In the genomic region with DNA sequence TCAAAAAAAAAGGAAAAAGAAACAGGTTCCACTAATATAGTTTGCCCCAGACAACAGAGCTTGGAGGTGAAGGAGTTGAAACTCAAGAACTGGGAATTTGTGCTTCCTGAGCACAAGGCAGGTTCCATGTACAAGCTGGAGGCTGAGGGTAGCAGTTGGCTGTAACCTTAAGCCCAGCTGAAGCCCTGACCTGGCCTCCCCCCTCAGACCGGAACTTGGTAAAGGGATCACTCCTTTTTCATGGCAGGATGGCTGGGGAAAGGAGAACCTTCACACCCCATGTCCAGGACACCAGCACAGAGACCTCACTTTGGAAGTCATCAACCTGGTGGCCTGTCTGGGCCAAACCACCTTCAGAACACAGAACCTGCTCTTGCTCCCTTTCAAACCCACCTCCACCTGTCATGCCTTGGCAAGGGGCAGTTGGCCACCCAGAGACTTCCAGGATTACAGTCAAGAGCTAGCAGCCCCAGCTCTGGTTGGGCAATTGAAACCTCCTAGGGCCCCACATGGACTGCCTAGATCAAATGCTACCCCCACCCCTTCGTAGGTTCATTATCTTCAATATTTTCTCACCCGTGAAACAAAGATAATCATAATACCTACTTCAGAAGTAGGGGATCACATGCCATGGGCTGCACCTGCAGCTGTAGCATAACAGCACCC, we compare ENCODE assay signal across 16 cellular contexts. TPM values are rescaled to one million over a fixed set of nuclear protein-coding genes. Genes with fewer than 3 reads are reported as not detected.
DNase-seq lines count a peak whose midpoint lies in the region; ATAC-seq, FAIRE-seq and TF ChIP-seq lines count a peak whose summit lies in the region.
"Had no signal": no experiment of that assay in that cellular context is flagged by ENCODE, and none has a peak within 500 bp of the region (broad histone marks: within the 10 kb centered on the region; RNA-seq: fewer than 3 reads in every experiment).

No MANE protein-coding gene starts in this region.

- H3K4me3 Mint-ChIP-seq in MCF 10A (ENCODE audit: unreplicated experiment) (no peak overlapping the region), type B pancreatic cell (peak overlapping the region; percentile 1)

- DNase-seq in MCF 10A (ENCODE audit: unreplicated experiment): no peak
- no peak for DNase-seq in breast epithelium (ENCODE audit: low spot score in 2 of 2)
- peak in 1 of 4 experiments; percentile 40 for DNase-seq in K562 (ENCODE audit: extremely low read depth in 1 of 4, low spot score in 3 of 4)
- no peak for DNase-seq in type B pancreatic cell (ENCODE audit: extremely low spot score, unreplicated experiment)
- DNase-seq in inferior parietal cortex (ENCODE audit: extremely low spot score): no peak
- no peak for DNase-seq in cerebellum (ENCODE audit: low spot score)
- DNase-seq: AML-193, esophagus squamous epithelium, GF-D8, NCI-H1105 treated with DMSO at 0.1 percent for 48 hours, NCI-H524, pancreas, SIG-M5, WERI-Rb-1 had no signal

- no peaks in the 10 kb centered on the region for H3K27me3 Mint-ChIP-seq in MCF 10A (ENCODE audit: insufficient read depth, unreplicated experiment)
- peaks cover 5% of the 10 kb centered on the region for H3K27me3 Mint-ChIP-seq in type B pancreatic cell

- peaks cover 16% of the 10 kb centered on the region for H3K79me2 ChIP-seq in OCI-LY1 (ENCODE audit: insufficient read depth, low read length)
- H3K79me2 ChIP-seq in K562 (ENCODE audit: control insufficient read depth, insufficient read depth, low read length): peaks cover 37% of the 10 kb centered on the region

- TF ChIP-seq CTCF in MCF 10A (IDR thresholded peaks at IDR 0.05; ENCODE audit: unreplicated experiment): no peak
- no peak for TF ChIP-seq CTCF in breast epithelium (IDR thresholded peaks at IDR 0.05)
- TF ChIP-seq CTCF in OCI-LY1 (IDR thresholded peaks at IDR 0.05; ENCODE audit: low read length): no peak
- no peak for TF ChIP-seq CTCF in K562 (IDR thresholded peaks at IDR 0.05 in 2 of 3, conservative IDR thresholded peaks at IDR 0.05 in 1 of 3; ENCODE audit: insufficient read depth in 2 of 3, low read depth in 1 of 3, low read length in 3 of 3)
- TF ChIP-seq CTCF in type B pancreatic cell (conservative IDR thresholded peaks at IDR 0.05): no peak

- H3K9me3 ChIP-seq in breast epithelium (no peaks in the 10 kb centered on the region), OCI-LY1 (ENCODE audit: low read length) (no peaks in the 10 kb centered on the region), K562 (replicated peaks; ENCODE audit: control insufficient read depth, insufficient read depth, low read depth, low read length) (0 out of 2 replicates have a peak, but pooled peaks cover 3% of the 10 kb centered on the region)
- H3K9me3 ChIP-seq: esophagus squamous epithelium, pancreas had no signal

- BruUV-seq in MCF 10A (replicated peaks; lab: Mats Ljungman, UMichigan) (TSS peak; percentile 29), K562 (replicated peaks; lab: Mats Ljungman, UMichigan) (no TSS peak)

- H3K4me3 ChIP-seq in breast epithelium (no peak overlapping the region), OCI-LY1 (ENCODE audit: low read depth, low read length, poor library complexity, severe bottlenecking) (no peak overlapping the region), K562 (no peak overlapping the region)
- H3K4me3 ChIP-seq: esophagus squamous epithelium, pancreas had no signal

- intact Hi-C loops in MCF 10A (cut with micrococcal nuclease) (no loop called here), breast epithelium (cut with DNase I; ENCODE audit: low total_unique reads) (no loop called here), K562 (cut with micrococcal nuclease) (no loop called here)

- H3K27ac ChIP-seq in breast epithelium (no peak overlapping the region), OCI-LY1 (ENCODE audit: low read depth, low read length, poor library complexity, severe bottlenecking) (no peak overlapping the region), K562 (ENCODE audit: extremely low read depth, low read depth, low read length) (peak overlapping the region; percentile 74)
- H3K27ac ChIP-seq: esophagus squamous epithelium, pancreas, WERI-Rb-1 had no signal

- FAIRE-seq in K562 (lab: Jason Lieb, UNC): peak; percentile 23
- FAIRE-seq: pancreas had no signal

- no peaks in the 10 kb centered on the region for H3K36me3 ChIP-seq in breast epithelium
- H3K36me3 ChIP-seq in OCI-LY1 (ENCODE audit: insufficient read depth, low read length): peaks cover 44% of the 10 kb centered on the region
- H3K36me3 ChIP-seq in K562 (ENCODE audit: control insufficient read depth, insufficient read depth, low read length): peaks cover 47% of the 10 kb centered on the region

- CTCF ChIA-PET in MCF 10A (lab: Yijun Ruan, JAX) (interaction anchor here (0.6 to 3.0 kb wide), 4 partner anchors 9 to 153 kb away, joined by 3 to 12 read pairs (median 4); a partner anchor contains a TSS), K562 (lab: Yijun Ruan, JAX; ENCODE audit: low intra/inter-chr PET ratio) (no interaction called here)

- H3K9ac ChIP-seq in OCI-LY1 (ENCODE audit: low read length) (no peak overlapping the region), K562 (ENCODE audit: insufficient read depth in 1 of 2, low read depth in 2 of 2, low read length in 2 of 2) (peak overlapping the region; percentile 46 to 74; a peak in 3 of 4 replicates)

- H3F3A ChIP-seq in OCI-LY1 (ENCODE audit: insufficient read depth, low read length): 0 out of 2 replicates have a peak, but pooled peaks cover 5% of the 10 kb centered on the region

- peak overlapping the region; percentile 35 for H3K27ac Mint-ChIP-seq in MCF 10A (ENCODE audit: low read depth, unreplicated experiment)
- no peak overlapping the region for H3K27ac Mint-ChIP-seq in type B pancreatic cell

- H3K27me3 ChIP-seq in breast epithelium (no peaks in the 10 kb centered on the region), OCI-LY1 (ENCODE audit: insufficient read depth, low read length) (no peaks in the 10 kb centered on the region), K562 (ENCODE audit: control insufficient read depth in 2 of 2, insufficient read depth in 2 of 2, low read length in 2 of 2) (no peaks in the 10 kb centered on the region)
- H3K27me3 ChIP-seq: esophagus squamous epithelium, pancreas had no signal

- no peak overlapping the region for H2AFZ ChIP-seq in OCI-LY1 (ENCODE audit: low read length)
- H2AFZ ChIP-seq in K562 (ENCODE audit: low read depth, low read length): no peak overlapping the region

- peak overlapping the region; percentile 18; the same call in 1 of the 2 replicates for H3K4me2 ChIP-seq in OCI-LY1 (ENCODE audit: low read length)
- H3K4me2 ChIP-seq in K562 (ENCODE audit: insufficient read depth, low read length): peak overlapping the region; percentile 52

- H3K4me1 Mint-ChIP-seq in MCF 10A (ENCODE audit: insufficient read depth, unreplicated experiment) (peaks cover 6% of the 10 kb centered on the region), type B pancreatic cell (ENCODE audit: unreplicated experiment) (peaks cover 16% of the 10 kb centered on the region)

- no peaks in the 10 kb centered on the region for H3K9me2 ChIP-seq in OCI-LY1 (ENCODE audit: low read depth, low read length)

- TF ChIP-seq POLR2A in breast epithelium (IDR thresholded peaks at IDR 0.05) (no peak), K562 (conservative IDR thresholded peaks at IDR 0.05) (no peak)

- no peak for TF ChIP-seq EP300 in K562 (IDR thresholded peaks at IDR 0.05; ENCODE audit: low read length)

- 43% methylated on average over 3 of the region's 3 CpGs for WGBS in K562 (ENCODE audit: insufficient coverage, low coverage, missing lambda C conversion rate)

- TF ChIP-seq RAD21 in K562 (CRISPR knock-in tag; conservative IDR thresholded peaks at IDR 0.05 in 1 of 2, IDR thresholded peaks at IDR 0.05 in 1 of 2): no peak

- H3K36me3 Mint-ChIP-seq in MCF 10A (ENCODE audit: insufficient read depth, unreplicated experiment) (peaks cover 58% of the 10 kb centered on the region), type B pancreatic cell (peaks cover 21% of the 10 kb centered on the region)

- H4K20me1 ChIP-seq in OCI-LY1 (ENCODE audit: insufficient read depth, low read length) (no peaks in the 10 kb centered on the region), K562 (replicated peaks; ENCODE audit: control insufficient read depth, insufficient read depth, low read length) (peaks cover 6% of the 10 kb centered on the region; the same call in 1 of the 2 replicates)

- H3K9me3 Mint-ChIP-seq in MCF 10A (ENCODE audit: unreplicated experiment): no peaks in the 10 kb centered on the region
- H3K9me3 Mint-ChIP-seq in type B pancreatic cell: no peaks in the 10 kb centered on the region

- POLR2A ChIA-PET in MCF 10A (lab: Yijun Ruan, JAX): interaction anchor here (0.6 to 2.9 kb wide), 10 partner anchors 9 to 1670 kb away, joined by 3 to 30 read pairs (median 4); a partner anchor contains a TSS
- POLR2A ChIA-PET in K562 (lab: Yijun Ruan, JAX): interaction anchor here (0.6 to 6.0 kb wide), 11 partner anchors 9 to 456 kb away, joined by 3 to 105 read pairs (median 4); a partner anchor contains a TSS

- H3K9me1 ChIP-seq in K562 (ENCODE audit: control insufficient read depth, insufficient read depth, low read length): no peaks in the 10 kb centered on the region

- H3K4me1 ChIP-seq in breast epithelium: peaks cover 0 to 12% of the 10 kb centered on the region in 2 donors
- peaks cover 29% of the 10 kb centered on the region for H3K4me1 ChIP-seq in OCI-LY1 (ENCODE audit: insufficient read depth, low read length, severe bottlenecking)
- H3K4me1 ChIP-seq in K562 (replicated peaks in 1 of 2; ENCODE audit: control insufficient read depth in 2 of 2, insufficient read depth in 2 of 2, low read length in 2 of 2): peaks cover 25 to 42% of the 10 kb centered on the region in 2 experiments

- in situ Hi-C loops in K562 (cut with MboI): no loop called here

- ATAC-seq in K562 (peak; percentile 26), GM18870 (IDR thresholded peaks at IDR 0.05; ENCODE audit: unreplicated experiment) (no peak)
- ATAC-seq: pancreas had no signal

RNA-seq across cellular contexts. Expression of a gene that starts 3.5 kb away (rescaled TPM):
- total RNA-seq in MCF 10A (2022) (1,551 and 1,602 TPM in 2 replicates), breast epithelium (1,000 to 10,000 TPM; 1,890 to 2,530 (median 2,229) TPM), K562 (2014; rRNA removed) (1,104 and 1,143 TPM in 2 replicates), K562 (2014; rRNA removed; fragmentation: Illumina TruSeq; extraction: Trizol) (811 and 895 TPM in 2 replicates), K562 (2015; rRNA removed; fragmentation: Illumina TruSeq; extraction: Trizol) (1,065 and 1,147 TPM in 2 replicates), K562 (2021) (917 and 1,045 TPM in 2 replicates), type B pancreatic cell (ENCODE audit: low replicate concordance) (1,439 and 1,690 TPM in 2 replicates), cerebellum (334 TPM)
- 184 and 350 TPM in 2 replicates for total RNA-seq in K562 (2011; cell fraction: chromatin; rRNA removed; ENCODE audit: low replicate concordance)
- total RNA-seq in K562 (2011; cell fraction: nucleolus; rRNA removed): 475 and 490 TPM in 2 replicates
- total RNA-seq in K562 (2011; cell fraction: nucleoplasm; rRNA removed): 538 and 894 TPM in 2 replicates
- polyA plus RNA-seq in K562 (2011; rRNA removed) (1,156 and 1,373 TPM in 2 replicates), K562 (2014; fragmentation: Illumina TruSeq; extraction: Trizol) (1,281 and 1,602 TPM in 2 replicates), K562 (2014; fragmentation: Nextera tagmentation; extraction: Ambion mirVana) (100 to 1,000 TPM; 568 to 871 TPM), K562 (2014; rRNA removed) (1,326 and 1,475 TPM in 2 replicates)
- polyA plus RNA-seq in K562 (2011; cell fraction: cytosol; rRNA removed): 2,082 and 2,495 TPM in 2 replicates
- 709 and 859 TPM in 2 replicates for polyA plus RNA-seq in K562 (2011; cell fraction: nucleus; rRNA removed)
- polyA plus RNA-seq in K562 (2012): 1,411 and 1,997 TPM in 2 replicates
- polyA minus RNA-seq in K562 (2011; rRNA and poly(A)+ RNA removed): 954 and 1,034 TPM in 2 replicates
- polyA minus RNA-seq in K562 (2011; cell fraction: cytosol; rRNA and poly(A)+ RNA removed): 628 and 690 TPM in 2 replicates
- polyA minus RNA-seq in K562 (2011; cell fraction: nucleus; rRNA and poly(A)+ RNA removed): 177 and 303 TPM in 2 replicates

RNA-seq across cellular contexts. Expression of a gene that starts 8.8 kb away (rescaled TPM):
- total RNA-seq in MCF 10A (2022): 109 and 164 TPM in 2 replicates
- total RNA-seq in breast epithelium: 10 to 100 TPM; 40.0 to 49.2 (median 46.4) TPM
- total RNA-seq in K562 (2011; cell fraction: chromatin; rRNA removed; ENCODE audit: low replicate concordance): 84.3 and 247 TPM in 2 replicates
- 195 and 196 TPM in 2 replicates for total RNA-seq in K562 (2011; cell fraction: nucleolus; rRNA removed)
- total RNA-seq in K562 (2011; cell fraction: nucleoplasm; rRNA removed): 130 and 134 TPM in 2 replicates
- 118 and 179 TPM in 2 replicates for total RNA-seq in K562 (2014; rRNA removed)
- 44.6 and 70.7 TPM in 2 replicates for total RNA-seq in K562 (2014; rRNA removed; fragmentation: Illumina TruSeq; extraction: Trizol)
- total RNA-seq in K562 (2015; rRNA removed; fragmentation: Illumina TruSeq; extraction: Trizol): 93.2 and 96.9 TPM in 2 replicates
- total RNA-seq in K562 (2021): 134 and 138 TPM in 2 replicates
- 104 and 144 TPM in 2 replicates for polyA plus RNA-seq in K562 (2011; rRNA removed)
- polyA plus RNA-seq in K562 (2011; cell fraction: cytosol; rRNA removed): 184 and 389 TPM in 2 replicates
- polyA plus RNA-seq in K562 (2011; cell fraction: nucleus; rRNA removed): 211 and 337 TPM in 2 replicates
- polyA plus RNA-seq in K562 (2012): 145 and 205 TPM in 2 replicates
- polyA plus RNA-seq in K562 (2014; fragmentation: Illumina TruSeq; extraction: Trizol): 123 and 129 TPM in 2 replicates
- 100 to 1,000 TPM; 179 to 195 TPM for polyA plus RNA-seq in K562 (2014; fragmentation: Nextera tagmentation; extraction: Ambion mirVana)
- polyA plus RNA-seq in K562 (2014; rRNA removed): 128 and 136 TPM in 2 replicates
- polyA minus RNA-seq in K562 (2011; rRNA and poly(A)+ RNA removed): 63.4 and 90.9 TPM in 2 replicates
- 94.5 and 118 TPM in 2 replicates for polyA minus RNA-seq in K562 (2011; cell fraction: cytosol; rRNA and poly(A)+ RNA removed)
- polyA minus RNA-seq in K562 (2011; cell fraction: nucleus; rRNA and poly(A)+ RNA removed): 79.1 and 86.7 TPM in 2 replicates
- 54.2 and 55.9 TPM in 2 replicates for total RNA-seq in type B pancreatic cell (ENCODE audit: low replicate concordance)
- 8.0 TPM for total RNA-seq in cerebellum

RNA-seq across cellular contexts. Expression of a gene that starts 17.3 kb away (rescaled TPM):
- 4.0 and 8.1 TPM in 2 replicates for total RNA-seq in MCF 10A (2022)
- total RNA-seq in breast epithelium: 10 to 100 TPM; 16.1 to 32.6 (median 17.1) TPM
- total RNA-seq in K562 (2011; cell fraction: chromatin; rRNA removed; ENCODE audit: low replicate concordance): 1.7 and 7.0 TPM in 2 replicates
- 12.5 and 13.2 TPM in 2 replicates for total RNA-seq in K562 (2011; cell fraction: nucleolus; rRNA removed)
- 9.3 and 10.3 TPM in 2 replicates for total RNA-seq in K562 (2011; cell fraction: nucleoplasm; rRNA removed)
- total RNA-seq in K562 (2014; rRNA removed): 8.4 and 12.2 TPM in 2 replicates
- total RNA-seq in K562 (2014; rRNA removed; fragmentation: Illumina TruSeq; extraction: Trizol): 1.7 and 3.3 TPM in 2 replicates
- 7.7 and 8.3 TPM in 2 replicates for total RNA-seq in K562 (2015; rRNA removed; fragmentation: Illumina TruSeq; extraction: Trizol)
- total RNA-seq in K562 (2021): 9.4 and 10.6 TPM in 2 replicates
- 6.6 and 10.5 TPM in 2 replicates for polyA plus RNA-seq in K562 (2011; rRNA removed)
- polyA plus RNA-seq in K562 (2011; cell fraction: cytosol; rRNA removed): 20.3 and 55.0 TPM in 2 replicates
- polyA plus RNA-seq in K562 (2011; cell fraction: nucleus; rRNA removed): 5.8 and 7.5 TPM in 2 replicates
- 10.5 and 14.1 TPM in 2 replicates for polyA plus RNA-seq in K562 (2012)
- polyA plus RNA-seq in K562 (2014; fragmentation: Illumina TruSeq; extraction: Trizol): 7.1 and 8.4 TPM in 2 replicates
- polyA plus RNA-seq in K562 (2014; fragmentation: Nextera tagmentation; extraction: Ambion mirVana): 1 to 10 TPM in 1 of 2 experiments, under 1 TPM in 1; 0.90 to 2.0 TPM
- polyA plus RNA-seq in K562 (2014; rRNA removed): 9.6 and 14.0 TPM in 2 replicates
- 1.6 and 5.7 TPM in 2 replicates for polyA minus RNA-seq in K562 (2011; rRNA and poly(A)+ RNA removed)
- 4.3 and 7.0 TPM in 2 replicates for polyA minus RNA-seq in K562 (2011; cell fraction: cytosol; rRNA and poly(A)+ RNA removed)
- polyA minus RNA-seq in K562 (2011; cell fraction: nucleus; rRNA and poly(A)+ RNA removed): 0.54 and 0.78 TPM in 2 replicates
- 12.2 and 16.6 TPM in 2 replicates for total RNA-seq in type B pancreatic cell (ENCODE audit: low replicate concordance)
- 19.1 TPM for total RNA-seq in cerebellum

RNA-seq across cellular contexts. Expression of a gene that starts 18.3 kb away (rescaled TPM):
- 48.9 and 49.8 TPM in 2 replicates for total RNA-seq in MCF 10A (2022)
- 100 to 1,000 TPM in 1 of 3 donors, 10 to 100 TPM in 2; 62.3 to 122 (median 74.3) TPM for total RNA-seq in breast epithelium
- 33.5 and 88.4 TPM in 2 replicates for total RNA-seq in K562 (2011; cell fraction: chromatin; rRNA removed; ENCODE audit: low replicate concordance)
- 69.5 and 79.0 TPM in 2 replicates for total RNA-seq in K562 (2011; cell fraction: nucleolus; rRNA removed)
- total RNA-seq in K562 (2011; cell fraction: nucleoplasm; rRNA removed): 83.9 and 125 TPM in 2 replicates
- total RNA-seq in K562 (2014; rRNA removed): 46.5 and 78.4 TPM in 2 replicates
- total RNA-seq in K562 (2014; rRNA removed; fragmentation: Illumina TruSeq; extraction: Trizol): 27.4 and 28.3 TPM in 2 replicates
- 33.7 and 34.0 TPM in 2 replicates for total RNA-seq in K562 (2015; rRNA removed; fragmentation: Illumina TruSeq; extraction: Trizol)
- total RNA-seq in K562 (2021): 65.2 and 68.0 TPM in 2 replicates
- 107 and 114 TPM in 2 replicates for polyA plus RNA-seq in K562 (2011; rRNA removed)
- polyA plus RNA-seq in K562 (2011; cell fraction: cytosol; rRNA removed): 153 and 233 TPM in 2 replicates
- polyA plus RNA-seq in K562 (2011; cell fraction: nucleus; rRNA removed): 82.3 and 118 TPM in 2 replicates
- polyA plus RNA-seq in K562 (2012): 58.2 and 103 TPM in 2 replicates
- 72.2 and 86.5 TPM in 2 replicates for polyA plus RNA-seq in K562 (2014; fragmentation: Illumina TruSeq; extraction: Trizol)
- polyA plus RNA-seq in K562 (2014; fragmentation: Nextera tagmentation; extraction: Ambion mirVana): 10 to 100 TPM; 10.6 to 11.7 TPM
- polyA plus RNA-seq in K562 (2014; rRNA removed): 80.5 and 87.3 TPM in 2 replicates
- polyA minus RNA-seq in K562 (2011; rRNA and poly(A)+ RNA removed): 50.4 and 76.8 TPM in 2 replicates
- polyA minus RNA-seq in K562 (2011; cell fraction: cytosol; rRNA and poly(A)+ RNA removed): 38.9 and 39.4 TPM in 2 replicates
- 26.3 and 30.1 TPM in 2 replicates for polyA minus RNA-seq in K562 (2011; cell fraction: nucleus; rRNA and poly(A)+ RNA removed)
- total RNA-seq in type B pancreatic cell (ENCODE audit: low replicate concordance): 22.1 and 27.2 TPM in 2 replicates
- total RNA-seq in cerebellum: 3.9 TPM

RNA-seq across cellular contexts. Expression of a gene that starts 24.9 kb away (rescaled TPM):
- total RNA-seq in MCF 10A (2022) (26.4 TPM in 2 replicates), breast epithelium (10 to 100 TPM; 36.2 to 51.8 (median 51.2) TPM), K562 (2014; rRNA removed) (4.6 and 4.9 TPM in 2 replicates), K562 (2014; rRNA removed; fragmentation: Illumina TruSeq; extraction: Trizol) (0.73 and 0.93 TPM in 2 replicates), K562 (2015; rRNA removed; fragmentation: Illumina TruSeq; extraction: Trizol) (1.6 and 2.1 TPM in 2 replicates), K562 (2021) (4.7 and 5.7 TPM in 2 replicates), type B pancreatic cell (ENCODE audit: low replicate concordance) (74.8 and 91.9 TPM in 2 replicates), cerebellum (55.5 TPM)
- 3.7 and 14.0 TPM in 2 replicates for total RNA-seq in K562 (2011; cell fraction: chromatin; rRNA removed; ENCODE audit: low replicate concordance)
- 5.8 and 7.8 TPM in 2 replicates for total RNA-seq in K562 (2011; cell fraction: nucleolus; rRNA removed)
- total RNA-seq in K562 (2011; cell fraction: nucleoplasm; rRNA removed): 4.6 and 5.4 TPM in 2 replicates
- polyA plus RNA-seq in K562 (2011; rRNA removed) (3.1 and 5.5 TPM in 2 replicates), K562 (2014; fragmentation: Illumina TruSeq; extraction: Trizol) (2.6 and 4.7 TPM in 2 replicates), K562 (2014; fragmentation: Nextera tagmentation; extraction: Ambion mirVana) (under 1 TPM; 0.06 to 0.07 TPM), K562 (2014; rRNA removed) (5.8 and 6.4 TPM in 2 replicates)
- polyA plus RNA-seq in K562 (2011; cell fraction: cytosol; rRNA removed): 4.5 and 7.3 TPM in 2 replicates
- polyA plus RNA-seq in K562 (2011; cell fraction: nucleus; rRNA removed): 15.9 and 21.8 TPM in 2 replicates
- polyA plus RNA-seq in K562 (2012): 3.7 and 10.9 TPM in 2 replicates
- polyA minus RNA-seq in K562 (2011; rRNA and poly(A)+ RNA removed): 1.3 and 1.9 TPM in 2 replicates
- polyA minus RNA-seq in K562 (2011; cell fraction: cytosol; rRNA and poly(A)+ RNA removed): 1.4 and 1.6 TPM in 2 replicates
- 1.9 and 3.9 TPM in 2 replicates for polyA minus RNA-seq in K562 (2011; cell fraction: nucleus; rRNA and poly(A)+ RNA removed)
